In genomic region chr1:25743164-25744139, GRCh38 we compare ENCODE assay signal across 7 cellular contexts. TPM values are rescaled to one million over a fixed set of nuclear protein-coding genes. Genes with fewer than 3 reads are reported as not detected.
DNase-seq lines count a peak whose midpoint lies in the region; TF ChIP-seq lines count a peak whose summit lies in the region.

No MANE protein-coding gene starts in this region.

- intact Hi-C loops in colonic mucosa (cut with DNase I) (loop anchor here (5.0 kb wide), 1 partner anchor 131 kb away; no protein-coding TSS in a partner anchor), transverse colon (cut with DNase I; ENCODE audit: low total_unique reads) (loop anchor here (5.0 kb wide), 1 partner anchor 126 kb away; the partner anchor contains the start of gene MAN1C1)

- H3K14ac ChIP-seq in mesenchymal stem cell (ENCODE audit: low read length in 2 of 2): no peak overlapping the region

- WGBS in mesenchymal stem cell: 79% methylated on average over 17 of the region's 17 CpGs
- 54% methylated on average over 17 of the region's 17 CpGs; no CpG with 5 or more reads in 1 of the 2 donors for WGBS in transverse colon (ENCODE audit: low coverage in 1 of 2), 2 donors

- in situ Hi-C loops in transverse colon (cut with MboI; ENCODE audit: low pct_ligation_motif_present in 1 of 4, low pct_unique_long_range_greater_than_20kb in 1 of 4, low sequenced_read_pairs in 3 of 4): no loop called here

- peak overlapping the region; percentile 6 to 38 for H2BK12ac ChIP-seq in mesenchymal stem cell (ENCODE audit: low read length in 2 of 2)

- no peak overlapping the region for H3K23ac ChIP-seq in mesenchymal stem cell (ENCODE audit: low read length in 2 of 2)

- TF ChIP-seq POLR2A in transverse colon (IDR thresholded peaks at IDR 0.05): no peak

- H2AK5ac ChIP-seq in mesenchymal stem cell (ENCODE audit: low read length, severe bottlenecking): no peak overlapping the region

- no peak overlapping the region for H3K4me2 ChIP-seq in mesenchymal stem cell (ENCODE audit: low read length, poor library complexity, severe bottlenecking)
- no peak overlapping the region for H3K4me2 ChIP-seq in Karpas-422 (ENCODE audit: low read depth, low read length, poor library complexity, severe bottlenecking)

- no peaks in the 10 kb centered on the region for H3K4me1 ChIP-seq in colonic mucosa
- H3K4me1 ChIP-seq in mesenchymal stem cell (ENCODE audit: control insufficient read depth, insufficient read depth, low read depth, low read length): peaks cover 9% of the 10 kb centered on the region
- peaks cover 13 to 28% (median 18%) of the 10 kb centered on the region in 4 donors for H3K4me1 ChIP-seq in transverse colon
- H3K4me1 ChIP-seq in Karpas-422 (ENCODE audit: low read length): no peaks in the 10 kb centered on the region

- H3K9me3 ChIP-seq in colonic mucosa (no peaks in the 10 kb centered on the region), mesenchymal stem cell (ENCODE audit: control insufficient read depth, low read length) (peaks cover 4% of the 10 kb centered on the region), transverse colon (no peaks in the 10 kb centered on the region), Karpas-422 (ENCODE audit: low read length) (no peaks in the 10 kb centered on the region)

- no peak for TF ChIP-seq CTCF in colonic mucosa (IDR thresholded peaks at IDR 0.05)
- TF ChIP-seq CTCF in transverse colon (IDR thresholded peaks at IDR 0.05): no peak

- TF ChIP-seq EP300 in transverse colon (IDR thresholded peaks at IDR 0.05; ENCODE audit: low read depth): no peak

- peak overlapping the region in 1 of 2 experiments; percentile 29 for H3K18ac ChIP-seq in mesenchymal stem cell (ENCODE audit: low read depth in 1 of 2, low read length in 2 of 2)

- H4K20me1 ChIP-seq in Karpas-422 (ENCODE audit: insufficient read depth, low read depth, low read length): peaks cover 10% of the 10 kb centered on the region; the same call in 1 of the 2 replicates

- H3K36me3 ChIP-seq in colonic mucosa (no peaks in the 10 kb centered on the region), mesenchymal stem cell (ENCODE audit: control insufficient read depth in 1 of 2, insufficient read depth in 2 of 2, low read depth in 1 of 2, low read length in 2 of 2) (no peaks in the 10 kb centered on the region), transverse colon (no peaks in the 10 kb centered on the region), Karpas-422 (ENCODE audit: insufficient read depth, low read length) (no peaks in the 10 kb centered on the region)

- H2AFZ ChIP-seq in mesenchymal stem cell (ENCODE audit: low read depth, low read length): no peak overlapping the region
- no peak overlapping the region for H2AFZ ChIP-seq in Karpas-422 (ENCODE audit: low read length)

- H3K27me3 ChIP-seq in colonic mucosa (no peaks in the 10 kb centered on the region), mesenchymal stem cell (ENCODE audit: control insufficient read depth in 1 of 2, insufficient read depth in 1 of 2, low read length in 2 of 2) (peaks cover 0 to 47% of the 10 kb centered on the region in 2 experiments), transverse colon (no peaks in the 10 kb centered on the region), Karpas-422 (ENCODE audit: low read length) (no peaks in the 10 kb centered on the region)

- no peaks in the 10 kb centered on the region for H3K79me2 ChIP-seq in Karpas-422 (ENCODE audit: low read length)

- peak overlapping the region; percentile 46 for H3K27ac ChIP-seq in colonic mucosa
- no peak overlapping the region for H3K27ac ChIP-seq in mesenchymal stem cell (ENCODE audit: low read length, poor library complexity, severe bottlenecking)
- peak overlapping the region; percentile 80 to 91 (median 84) for H3K27ac ChIP-seq in transverse colon
- no peak overlapping the region for H3K27ac ChIP-seq in Karpas-422 (ENCODE audit: low read length)

- no peak overlapping the region for H2BK120ac ChIP-seq in mesenchymal stem cell (ENCODE audit: low read depth, low read length)

- peak overlapping the region; percentile 32 for H4K8ac ChIP-seq in mesenchymal stem cell (ENCODE audit: low read length)

- H3K4ac ChIP-seq in mesenchymal stem cell (ENCODE audit: low read depth in 1 of 2, low read length in 2 of 2): no peak overlapping the region

- H3K9me2 ChIP-seq in Karpas-422 (replicated peaks; ENCODE audit: insufficient read depth, low read length): no peaks in the 10 kb centered on the region

- H4K91ac ChIP-seq in mesenchymal stem cell (ENCODE audit: low read length): no peak overlapping the region

- H3K4me3 ChIP-seq in colonic mucosa (no peak overlapping the region), mesenchymal stem cell (ENCODE audit: insufficient read depth in 1 of 2, low read depth in 1 of 2, low read length in 2 of 2) (peak overlapping the region; percentile 20 to 27), transverse colon (no peak overlapping the region), Karpas-422 (ENCODE audit: low read length) (no peak overlapping the region)

- peak; percentile 77 for DNase-seq in NCI-H2107 (lab: John Stamatoyannopoulos, UW)
- peak; percentile 74 for DNase-seq in colonic mucosa
- peak; percentile 34 for DNase-seq in mesenchymal stem cell
- peak; percentile 61 for DNase-seq in transverse colon
- DNase-seq in Karpas-422: no peak
- no peak for DNase-seq in HK-2 (ENCODE audit: unreplicated experiment)
- no peak for DNase-seq in stimulated activated naive CD4-positive, alpha-beta T cell (lab: John Stamatoyannopoulos, UW)

- no peaks in the 10 kb centered on the region for H3K79me1 ChIP-seq in mesenchymal stem cell (replicated peaks; ENCODE audit: low read length, poor library complexity, severe bottlenecking)

- no peak overlapping the region for H2BK5ac ChIP-seq in mesenchymal stem cell (ENCODE audit: low read depth, low read length, poor library complexity, severe bottlenecking)

- H3K9ac ChIP-seq in colonic mucosa (ENCODE audit: low read depth in 2 of 2, low read length in 2 of 2): no peak overlapping the region
- H3K9ac ChIP-seq in mesenchymal stem cell (ENCODE audit: low read length): peak overlapping the region; percentile 88
- H3K9ac ChIP-seq in Karpas-422 (ENCODE audit: low read length): no peak overlapping the region

- peak overlapping the region; percentile 86 for H2BK15ac ChIP-seq in mesenchymal stem cell (ENCODE audit: low read depth, poor library complexity, severe bottlenecking)

RNA-seq across cellular contexts. Expression of gene SELENON, which starts 56.5 kb away (rescaled TPM):
- total RNA-seq in colonic mucosa: 10 to 100 TPM; 39.6 to 43.3 TPM
- 115 TPM for polyA plus RNA-seq in mesenchymal stem cell (2013, experiment 1 of 2)
- polyA plus RNA-seq in mesenchymal stem cell (2013, experiment 2 of 2): 113 TPM
- 10 to 100 TPM; 17.1 to 68.1 (median 24.4) TPM for total RNA-seq in transverse colon
- total RNA-seq in Karpas-422 (2014; rRNA removed; shearing (Covaris generic); ENCODE audit: low replicate concordance): 2.7 and 5.1 TPM in 2 replicates

Comparison
In these comparisons a context has a peak if more than half of its experiments do, and no peak if none do; other contexts are left out.
1. DNase-seq: peak in NCI-H2107 (single experiment), colonic mucosa (single experiment), mesenchymal stem cell (single experiment) and transverse colon (single experiment); none in Karpas-422 (single experiment), HK-2 (single experiment) and stimulated activated naive CD4-positive, alpha-beta T cell (0 of 6).
2. H3K27ac ChIP-seq: peak in colonic mucosa (single experiment) and transverse colon (4 of 4); none in mesenchymal stem cell (single experiment) and Karpas-422 (single experiment).
3. H3K4me3 ChIP-seq: peak in mesenchymal stem cell (2 of 2); none in colonic mucosa (single experiment), transverse colon (0 of 4) and Karpas-422 (single experiment).